ENCODE assay signal across 3 cellular contexts in genomic region chr1:18292531-18292930, GRCh38.
A peak's percentile ranks its signal among the peaks of the same experiment; 100 is the strongest.
TF ChIP-seq lines count a peak whose summit lies in the region.

No MANE protein-coding gene starts in this region.

TF ChIP-seq in SK-N-SH treated with all-trans-retinoic acid at 6 μM for 48 hours, 23 proteins besides CTCF, POLR2A, EP300 and RAD21 (continued from another document):
- no peak for TF ChIP-seq ZNF8 (CRISPR knock-in tag; IDR thresholded peaks at IDR 0.05)
- peak; percentile 62; the same call in 1 of the 2 replicates for TF ChIP-seq ZFP3 (CRISPR knock-in tag; IDR thresholded peaks at IDR 0.05)
- TF ChIP-seq ZC3H10 (CRISPR knock-in tag; IDR thresholded peaks at IDR 0.05), result no peak

TF ChIP-seq in SK-N-SH, 30 proteins besides CTCF, POLR2A, EP300 and RAD21 (continued from another document):
- TF ChIP-seq GABPA (IDR thresholded peaks at IDR 0.05; ENCODE audit: low read depth), result no peak
- no peak for TF ChIP-seq MXI1 (IDR thresholded peaks at IDR 0.05; ENCODE audit: low read depth, low read length)
- TF ChIP-seq TEAD4 (IDR thresholded peaks at IDR 0.05; ENCODE audit: borderline replicate concordance, insufficient read depth), result no peak
- no peak for TF ChIP-seq USF1 (IDR thresholded peaks at IDR 0.05; ENCODE audit: borderline replicate concordance, low read depth)
- no peak for TF ChIP-seq NRF1 (IDR thresholded peaks at IDR 0.05; ENCODE audit: low read depth, low read length)
- TF ChIP-seq SIN3A (IDR thresholded peaks at IDR 0.05; ENCODE audit: borderline replicate concordance, low read depth, low read length), result no peak
- TF ChIP-seq RFX5 (IDR thresholded peaks at IDR 0.05; ENCODE audit: low read length), result no peak
- TF ChIP-seq SMC3 (IDR thresholded peaks at IDR 0.05; ENCODE audit: low read depth, low read length), result no peak
- no peak for TF ChIP-seq CHD2 (IDR thresholded peaks at IDR 0.05; ENCODE audit: low read length, partially characterized antibody)
- TF ChIP-seq YY1 (IDR thresholded peaks at IDR 0.05; ENCODE audit: low read depth), result no peak
- TF ChIP-seq RCOR1 (IDR thresholded peaks at IDR 0.05; ENCODE audit: low read length), result no peak
- no peak for TF ChIP-seq FOXM1 (IDR thresholded peaks at IDR 0.05; ENCODE audit: low read depth)
- TF ChIP-seq, protein P1, sequence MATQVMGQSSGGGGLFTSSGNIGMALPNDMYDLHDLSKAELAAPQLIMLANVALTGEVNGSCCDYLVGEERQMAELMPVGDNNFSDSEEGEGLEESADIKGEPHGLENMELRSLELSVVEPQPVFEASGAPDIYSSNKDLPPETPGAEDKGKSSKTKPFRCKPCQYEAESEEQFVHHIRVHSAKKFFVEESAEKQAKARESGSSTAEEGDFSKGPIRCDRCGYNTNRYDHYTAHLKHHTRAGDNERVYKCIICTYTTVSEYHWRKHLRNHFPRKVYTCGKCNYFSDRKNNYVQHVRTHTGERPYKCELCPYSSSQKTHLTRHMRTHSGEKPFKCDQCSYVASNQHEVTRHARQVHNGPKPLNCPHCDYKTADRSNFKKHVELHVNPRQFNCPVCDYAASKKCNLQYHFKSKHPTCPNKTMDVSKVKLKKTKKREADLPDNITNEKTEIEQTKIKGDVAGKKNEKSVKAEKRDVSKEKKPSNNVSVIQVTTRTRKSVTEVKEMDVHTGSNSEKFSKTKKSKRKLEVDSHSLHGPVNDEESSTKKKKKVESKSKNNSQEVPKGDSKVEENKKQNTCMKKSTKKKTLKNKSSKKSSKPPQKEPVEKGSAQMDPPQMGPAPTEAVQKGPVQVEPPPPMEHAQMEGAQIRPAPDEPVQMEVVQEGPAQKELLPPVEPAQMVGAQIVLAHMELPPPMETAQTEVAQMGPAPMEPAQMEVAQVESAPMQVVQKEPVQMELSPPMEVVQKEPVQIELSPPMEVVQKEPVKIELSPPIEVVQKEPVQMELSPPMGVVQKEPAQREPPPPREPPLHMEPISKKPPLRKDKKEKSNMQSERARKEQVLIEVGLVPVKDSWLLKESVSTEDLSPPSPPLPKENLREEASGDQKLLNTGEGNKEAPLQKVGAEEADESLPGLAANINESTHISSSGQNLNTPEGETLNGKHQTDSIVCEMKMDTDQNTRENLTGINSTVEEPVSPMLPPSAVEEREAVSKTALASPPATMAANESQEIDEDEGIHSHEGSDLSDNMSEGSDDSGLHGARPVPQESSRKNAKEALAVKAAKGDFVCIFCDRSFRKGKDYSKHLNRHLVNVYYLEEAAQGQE (IDR thresholded peaks at IDR 0.05; ENCODE audit: low read depth, low read length), result no peak
- TF ChIP-seq, protein P2, sequence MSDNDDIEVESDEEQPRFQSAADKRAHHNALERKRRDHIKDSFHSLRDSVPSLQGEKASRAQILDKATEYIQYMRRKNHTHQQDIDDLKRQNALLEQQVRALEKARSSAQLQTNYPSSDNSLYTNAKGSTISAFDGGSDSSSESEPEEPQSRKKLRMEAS (IDR thresholded peaks at IDR 0.05; ENCODE audit: low read depth), result no peak
- TF ChIP-seq JUND (IDR thresholded peaks at IDR 0.05), result no peak
- TF ChIP-seq MEF2A (IDR thresholded peaks at IDR 0.05; ENCODE audit: borderline replicate concordance, low read depth), result no peak
- TF ChIP-seq, protein P3, sequence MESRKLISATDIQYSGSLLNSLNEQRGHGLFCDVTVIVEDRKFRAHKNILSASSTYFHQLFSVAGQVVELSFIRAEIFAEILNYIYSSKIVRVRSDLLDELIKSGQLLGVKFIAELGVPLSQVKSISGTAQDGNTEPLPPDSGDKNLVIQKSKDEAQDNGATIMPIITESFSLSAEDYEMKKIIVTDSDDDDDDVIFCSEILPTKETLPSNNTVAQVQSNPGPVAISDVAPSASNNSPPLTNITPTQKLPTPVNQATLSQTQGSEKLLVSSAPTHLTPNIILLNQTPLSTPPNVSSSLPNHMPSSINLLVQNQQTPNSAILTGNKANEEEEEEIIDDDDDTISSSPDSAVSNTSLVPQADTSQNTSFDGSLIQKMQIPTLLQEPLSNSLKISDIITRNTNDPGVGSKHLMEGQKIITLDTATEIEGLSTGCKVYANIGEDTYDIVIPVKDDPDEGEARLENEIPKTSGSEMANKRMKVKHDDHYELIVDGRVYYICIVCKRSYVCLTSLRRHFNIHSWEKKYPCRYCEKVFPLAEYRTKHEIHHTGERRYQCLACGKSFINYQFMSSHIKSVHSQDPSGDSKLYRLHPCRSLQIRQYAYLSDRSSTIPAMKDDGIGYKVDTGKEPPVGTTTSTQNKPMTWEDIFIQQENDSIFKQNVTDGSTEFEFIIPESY (IDR thresholded peaks at IDR 0.05; ENCODE audit: borderline replicate concordance, low read depth), result no peak
- no peak for TF ChIP-seq TCF12 (IDR thresholded peaks at IDR 0.05)
- TF ChIP-seq PBX3 (IDR thresholded peaks at IDR 0.05), result no peak

TF ChIP-seq in H1, 55 proteins besides CTCF, POLR2A, EP300 and RAD21:
- TF ChIP-seq EGR1 (IDR thresholded peaks at IDR 0.05; ENCODE audit: borderline replicate concordance, low read depth, low read length), result no peak
- no peak for TF ChIP-seq PHF8 (conservative IDR thresholded peaks at IDR 0.05; ENCODE audit: low read depth, low read length)
- no peak for TF ChIP-seq TAF1 (IDR thresholded peaks at IDR 0.05; ENCODE audit: low read depth, low read length)
- no peak for TF ChIP-seq CBX8 (IDR thresholded peaks at IDR 0.05; ENCODE audit: borderline replicate concordance, low read depth, low read length)
- TF ChIP-seq GTF2F1 (IDR thresholded peaks at IDR 0.05; ENCODE audit: borderline replicate concordance, low read depth, low read length), result no peak
- no peak for TF ChIP-seq POU5F1 (IDR thresholded peaks at IDR 0.05; ENCODE audit: low read depth, low read length)
- no peak for TF ChIP-seq TBP (IDR thresholded peaks at IDR 0.05; ENCODE audit: low read depth, low read length)
- no peak for TF ChIP-seq CHD7 (IDR thresholded peaks at IDR 0.05; ENCODE audit: insufficient replicate concordance, low read length)
- TF ChIP-seq TEAD4 (IDR thresholded peaks at IDR 0.05; ENCODE audit: low read depth, low read length), result no peak
- no peak for TF ChIP-seq SUZ12 (IDR thresholded peaks at IDR 0.05; ENCODE audit: low read length)
